ENCODE assay signal across 1 cellular context in genomic region chr6:31874836-31875572, GRCh38.
TF ChIP-seq lines count a peak whose summit lies in the region.

No MANE protein-coding gene starts in this region.

TF ChIP-seq in IMR-90, 13 proteins besides CTCF, POLR2A, EP300 and RAD21:
- TF ChIP-seq RCOR1 (IDR thresholded peaks at IDR 0.05; ENCODE audit: insufficient replicate concordance, low read length) (no peak), MXI1 (IDR thresholded peaks at IDR 0.05; ENCODE audit: borderline replicate concordance, low read depth, low read length) (no peak), RFX5 (IDR thresholded peaks at IDR 0.05; ENCODE audit: low read depth, low read length) (no peak), ELK1 (IDR thresholded peaks at IDR 0.05; ENCODE audit: borderline replicate concordance, low read depth, low read length) (no peak), FOS (IDR thresholded peaks at IDR 0.05; ENCODE audit: low read depth, low read length) (no peak), NFE2L2 (IDR thresholded peaks at IDR 0.05; ENCODE audit: low read depth, low read length) (no peak), CHD1 (IDR thresholded peaks at IDR 0.05; ENCODE audit: low read depth, low read length) (no peak), BHLHE40 (IDR thresholded peaks at IDR 0.05; ENCODE audit: low read depth, low read length) (no peak), MAFK (IDR thresholded peaks at IDR 0.05; ENCODE audit: low read depth, low read length) (no peak), MAZ (IDR thresholded peaks at IDR 0.05; ENCODE audit: borderline replicate concordance, low read depth, low read length) (no peak), USF2 (IDR thresholded peaks at IDR 0.05; ENCODE audit: low read depth, low read length) (no peak), SMC3 (IDR thresholded peaks at IDR 0.05; ENCODE audit: low read depth, low read length) (no peak)
TF ChIP-seq in IMR-90: peak in this region for 0.
